13 cellular contexts compared by ENCODE assay signal in the genomic region with DNA sequence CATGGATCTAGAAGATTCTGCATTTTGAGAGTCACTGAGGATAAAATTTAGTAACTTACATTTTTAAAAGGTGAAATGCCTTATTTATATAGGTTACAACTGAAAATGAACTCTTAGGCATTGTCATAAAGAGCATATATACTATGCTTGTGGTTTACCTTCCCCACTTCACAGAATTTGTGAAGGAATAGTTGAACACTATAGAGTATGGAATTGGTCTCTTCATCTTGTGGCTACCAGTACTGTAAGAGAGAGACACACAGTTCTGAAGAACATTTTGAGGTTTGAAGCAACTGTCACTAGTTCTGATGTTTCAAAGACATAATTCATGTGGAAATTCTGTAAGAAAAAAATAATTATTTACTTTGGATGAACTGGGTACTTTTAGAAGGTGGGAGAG. TPM values are rescaled to one million over a fixed set of nuclear protein-coding genes. Genes with fewer than 3 reads are reported as not detected.
"Had no signal": no experiment of that assay in that cellular context is flagged by ENCODE, and none has a peak within 500 bp of the region (broad histone marks: within the 10 kb centered on the region; RNA-seq: fewer than 3 reads in every experiment).

No MANE protein-coding gene starts in this region.

- H3K27ac Mint-ChIP-seq: activated CD4-positive, alpha-beta T cell treated with anti-CD3 and anti-CD28 coated beads, Interleukin-2, amount 10 ng/mL, durations not matched to agents 24 days and 14 days; activated naive CD8-positive, alpha-beta T cell treated with anti-CD3 and anti-CD28 coated beads, Interleukin-2, amount 10 ng/mL, durations not matched to agents 7 days and 5 days; endodermal cell; WTC11 had no signal

- H3K27me3 Mint-ChIP-seq: activated CD4-positive, alpha-beta T cell treated with anti-CD3 and anti-CD28 coated beads, Interleukin-2, amount 10 ng/mL, durations not matched to agents 24 days and 14 days; activated naive CD8-positive, alpha-beta T cell treated with anti-CD3 and anti-CD28 coated beads, Interleukin-2, amount 10 ng/mL, durations not matched to agents 7 days and 5 days had no signal

- DNase-seq: activated CD4-positive, alpha-beta T cell treated with anti-CD3 and anti-CD28 coated beads, Interleukin-2, amount 10 ng/mL, durations not matched to agents 24 days and 14 days; activated naive CD8-positive, alpha-beta T cell treated with anti-CD3 and anti-CD28 coated beads, Interleukin-2, amount 10 ng/mL, durations not matched to agents 7 days and 5 days; anterior cingulate cortex; dermis blood vessel endothelial cell; endodermal cell; head of caudate nucleus; left ventricle myocardium superior; mesenchymal stem cell; sigmoid colon; spleen; thyroid gland had no signal

- H3K36me3 Mint-ChIP-seq: WTC11 had no signal

- H3K4me3 Mint-ChIP-seq: activated CD4-positive, alpha-beta T cell treated with anti-CD3 and anti-CD28 coated beads, Interleukin-2, amount 10 ng/mL, durations not matched to agents 24 days and 14 days; activated naive CD8-positive, alpha-beta T cell treated with anti-CD3 and anti-CD28 coated beads, Interleukin-2, amount 10 ng/mL, durations not matched to agents 7 days and 5 days; endodermal cell; WTC11 had no signal

- ATAC-seq: left ventricle myocardium superior, WTC11 had no signal

- H3K9me3 Mint-ChIP-seq: activated CD4-positive, alpha-beta T cell treated with anti-CD3 and anti-CD28 coated beads, Interleukin-2, amount 10 ng/mL, durations not matched to agents 24 days and 14 days; endodermal cell; WTC11 had no signal

RNA-seq across cellular contexts. Expression of a gene that starts 41.7 kb away (rescaled TPM):
- total RNA-seq: dermis blood vessel endothelial cell, epithelial cell of proximal tubule had no signal
